ENCODE assay signal across 16 cellular contexts in the genomic region with DNA sequence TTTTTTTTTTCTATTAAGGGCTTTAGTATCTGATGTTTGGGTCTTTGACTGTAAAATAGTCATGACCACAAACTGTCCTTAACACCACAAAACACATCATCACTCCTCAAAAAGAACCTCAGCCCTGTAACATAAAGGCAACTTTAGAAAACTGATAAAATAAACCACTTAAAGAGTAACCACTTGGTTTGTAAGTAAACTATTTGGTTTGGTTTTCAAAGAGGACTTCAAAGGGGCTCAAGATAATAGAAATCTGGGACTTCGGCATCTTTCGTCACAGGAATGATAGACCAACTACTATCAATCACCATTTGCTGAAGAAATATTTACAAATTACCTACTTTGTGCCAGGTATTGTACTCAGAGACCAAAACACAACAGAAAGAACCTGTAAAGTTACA.
DNase-seq lines count a peak whose midpoint lies in the region; ATAC-seq and TF ChIP-seq lines count a peak whose summit lies in the region.
"Had no signal": no experiment of that assay in that cellular context is flagged by ENCODE, and none has a peak within 500 bp of the region (broad histone marks: within the 10 kb centered on the region; RNA-seq: fewer than 3 reads in every experiment).

No MANE protein-coding gene starts in this region.

- H3K4me1 ChIP-seq in Loucy (ENCODE audit: insufficient read depth, low read length, poor library complexity, severe bottlenecking) (peaks cover 38% of the 10 kb centered on the region), SJCRH30 (no peaks in the 10 kb centered on the region)
- H3K4me1 ChIP-seq: A549 had no signal

- H3K4me3 ChIP-seq in Loucy (ENCODE audit: low read length, poor library complexity, severe bottlenecking) = no peak overlapping the region
- H3K4me3 ChIP-seq in SJCRH30 = no peak overlapping the region
- H3K4me3 ChIP-seq: A549, heart left ventricle had no signal

- H3K4me1 Mint-ChIP-seq in activated CD8-positive, alpha-beta memory T cell treated with anti-CD3 and anti-CD28 coated beads, Interleukin-2, amount 10 ng/mL, durations not matched to agents 7 days and 5 days = peaks cover 33% of the 10 kb centered on the region
- peaks cover 88% of the 10 kb centered on the region for H3K4me1 Mint-ChIP-seq in activated naive CD8-positive, alpha-beta T cell treated with anti-CD3 and anti-CD28 coated beads, Interleukin-2, amount 50 U/mL, for 24 hours
- H3K4me1 Mint-ChIP-seq in natural killer cell treated with Interleukin-12 subunit alpha and Interleukin-12 subunit beta and Interleukin-15 and Interleukin-18, amount 100 ng/mL, for 72 hours (ENCODE audit: low read depth in 2 of 2) = peaks cover 34 to 52% of the 10 kb centered on the region in 2 donors

- H3K9me3 Mint-ChIP-seq in activated CD8-positive, alpha-beta memory T cell treated with anti-CD3 and anti-CD28 coated beads, Interleukin-2, amount 10 ng/mL, durations not matched to agents 7 days and 5 days (ENCODE audit: low read depth) = no peaks in the 10 kb centered on the region
- no peaks in the 10 kb centered on the region for H3K9me3 Mint-ChIP-seq in activated naive CD8-positive, alpha-beta T cell treated with anti-CD3 and anti-CD28 coated beads, Interleukin-2, amount 50 U/mL, for 24 hours
- H3K9me3 Mint-ChIP-seq in natural killer cell treated with Interleukin-12 subunit alpha and Interleukin-12 subunit beta and Interleukin-15 and Interleukin-18, amount 100 ng/mL, for 72 hours = no peaks in the 10 kb centered on the region

- H3K36me3 ChIP-seq in Loucy (ENCODE audit: insufficient read depth, low read length) = no peaks in the 10 kb centered on the region
- no peaks in the 10 kb centered on the region for H3K36me3 ChIP-seq in SJCRH30
- H3K36me3 ChIP-seq: heart left ventricle had no signal

- H4K20me1 ChIP-seq in Loucy (ENCODE audit: insufficient read depth, low read length, poor library complexity, severe bottlenecking) = peaks cover 20% of the 10 kb centered on the region

- H3K4me3 Mint-ChIP-seq in activated CD8-positive, alpha-beta memory T cell treated with anti-CD3 and anti-CD28 coated beads, Interleukin-2, amount 10 ng/mL, durations not matched to agents 7 days and 5 days = no peak overlapping the region
- H3K4me3 Mint-ChIP-seq in activated naive CD8-positive, alpha-beta T cell treated with anti-CD3 and anti-CD28 coated beads, Interleukin-2, amount 50 U/mL, for 24 hours = peak overlapping the region; percentile 67
- peak overlapping the region; percentile 60 for H3K4me3 Mint-ChIP-seq in natural killer cell treated with Interleukin-12 subunit alpha and Interleukin-12 subunit beta and Interleukin-15 and Interleukin-18, amount 100 ng/mL, for 72 hours

- H3K36me3 Mint-ChIP-seq in activated CD8-positive, alpha-beta memory T cell treated with anti-CD3 and anti-CD28 coated beads, Interleukin-2, amount 10 ng/mL, durations not matched to agents 7 days and 5 days = peaks cover 4% of the 10 kb centered on the region
- no peaks in the 10 kb centered on the region for H3K36me3 Mint-ChIP-seq in activated naive CD8-positive, alpha-beta T cell treated with anti-CD3 and anti-CD28 coated beads, Interleukin-2, amount 50 U/mL, for 24 hours (ENCODE audit: low read depth)
- H3K36me3 Mint-ChIP-seq in natural killer cell treated with Interleukin-12 subunit alpha and Interleukin-12 subunit beta and Interleukin-15 and Interleukin-18, amount 100 ng/mL, for 72 hours = no peaks in the 10 kb centered on the region

- H3F3A ChIP-seq in Loucy (ENCODE audit: low read depth) = peaks cover 3% of the 10 kb centered on the region; the same call in 1 of the 2 replicates

- no peak for TF ChIP-seq CTCF in Loucy (conservative IDR thresholded peaks at IDR 0.05; ENCODE audit: low read length)

- no peak overlapping the region for H3K9ac ChIP-seq in Loucy (ENCODE audit: low read depth, low read length, poor library complexity, severe bottlenecking)

- peak; percentile 23 for ATAC-seq in activated CD8-positive, alpha-beta memory T cell treated with anti-CD3 and anti-CD28 coated beads, Interleukin-2, amount 10 ng/mL, durations not matched to agents 7 days and 5 days
- no peak for ATAC-seq in activated naive CD8-positive, alpha-beta T cell treated with anti-CD3 and anti-CD28 coated beads, Interleukin-2, amount 50 U/mL, for 24 hours
- peak in 1 of 2 donors; percentile 46 for ATAC-seq in natural killer cell treated with Interleukin-12 subunit alpha and Interleukin-12 subunit beta and Interleukin-15 and Interleukin-18, amount 100 ng/mL, for 72 hours
- no peak for ATAC-seq in GM21825 (IDR thresholded peaks at IDR 0.05; ENCODE audit: unreplicated experiment)
- ATAC-seq: A549, heart left ventricle had no signal

- H2AFZ ChIP-seq in Loucy (ENCODE audit: low read length) = no peak overlapping the region

- no peaks in the 10 kb centered on the region for H3K9me2 ChIP-seq in Loucy (replicated peaks; ENCODE audit: low read depth, low read length)

- H3K79me2 ChIP-seq in Loucy (ENCODE audit: insufficient read depth, low read length) = peaks cover 63% of the 10 kb centered on the region

- no peak for DNase-seq in activated CD8-positive, alpha-beta memory T cell treated with anti-CD3 and anti-CD28 coated beads, Interleukin-2, amount 10 ng/mL, durations not matched to agents 7 days and 5 days
- no peak for DNase-seq in activated CD8-positive, alpha-beta memory T cell treated with anti-CD3 and anti-CD28 coated beads, Interleukin-2, amount 50 U/mL, for 48 hours
- DNase-seq in activated naive CD8-positive, alpha-beta T cell treated with anti-CD3 and anti-CD28 coated beads, Interleukin-2, amount 50 U/mL, for 24 hours = no peak
- DNase-seq in natural killer cell treated with Interleukin-12 subunit alpha and Interleukin-12 subunit beta and Interleukin-15 and Interleukin-18, amount 100 ng/mL, for 72 hours (ENCODE audit: low spot score) = no peak
- DNase-seq in inferior parietal cortex (ENCODE audit: extremely low spot score) (no peak), SJCRH30 (no peak)
- DNase-seq: GDM1, heart left ventricle, kidney, NCI-H2081 treated with DMSO at 0.1 percent for 48 hours, NCI-H526, occipital lobe, T-helper 1 cell had no signal

- peak overlapping the region; percentile 47 for H3K4me2 ChIP-seq in Loucy (ENCODE audit: low read depth, low read length, poor library complexity, severe bottlenecking)
- H3K4me2 ChIP-seq: A549 had no signal

- CTCF ChIA-PET in activated CD8-positive, alpha-beta memory T cell treated with anti-CD3 and anti-CD28 coated beads, Interleukin-2, amount 10 ng/mL, durations not matched to agents 7 days and 5 days (lab: Charles Lee) = interaction anchor here (1.0 kb wide), 1 partner anchor 76 kb away, joined by 3 read pairs; no protein-coding TSS in a partner anchor

- H3K27me3 Mint-ChIP-seq in activated CD8-positive, alpha-beta memory T cell treated with anti-CD3 and anti-CD28 coated beads, Interleukin-2, amount 10 ng/mL, durations not matched to agents 7 days and 5 days = peaks cover 3% of the 10 kb centered on the region
- H3K27me3 Mint-ChIP-seq in activated naive CD8-positive, alpha-beta T cell treated with anti-CD3 and anti-CD28 coated beads, Interleukin-2, amount 50 U/mL, for 24 hours = no peaks in the 10 kb centered on the region
- no peaks in the 10 kb centered on the region for H3K27me3 Mint-ChIP-seq in natural killer cell treated with Interleukin-12 subunit alpha and Interleukin-12 subunit beta and Interleukin-15 and Interleukin-18, amount 100 ng/mL, for 72 hours

- H3K27me3 ChIP-seq in Loucy (ENCODE audit: insufficient read depth, low read length, poor library complexity, severe bottlenecking) = no peaks in the 10 kb centered on the region
- no peaks in the 10 kb centered on the region for H3K27me3 ChIP-seq in SJCRH30
- H3K27me3 ChIP-seq: heart left ventricle had no signal

- H3K9me3 ChIP-seq in Loucy (ENCODE audit: insufficient read depth, low read depth, low read length) = no peaks in the 10 kb centered on the region
- no peaks in the 10 kb centered on the region for H3K9me3 ChIP-seq in SJCRH30 (replicated peaks)
- H3K9me3 ChIP-seq: A549, heart left ventricle had no signal

- no peak overlapping the region for H3K27ac ChIP-seq in SJCRH30
- H3K27ac ChIP-seq: A549, heart left ventricle had no signal

- H3K27ac Mint-ChIP-seq in activated CD8-positive, alpha-beta memory T cell treated with anti-CD3 and anti-CD28 coated beads, Interleukin-2, amount 10 ng/mL, durations not matched to agents 7 days and 5 days = peak overlapping the region; percentile 20
- peak overlapping the region; percentile 88 for H3K27ac Mint-ChIP-seq in activated naive CD8-positive, alpha-beta T cell treated with anti-CD3 and anti-CD28 coated beads, Interleukin-2, amount 50 U/mL, for 24 hours
- H3K27ac Mint-ChIP-seq in natural killer cell treated with Interleukin-12 subunit alpha and Interleukin-12 subunit beta and Interleukin-15 and Interleukin-18, amount 100 ng/mL, for 72 hours = peak overlapping the region; percentile 23 to 80

Comparison
In these comparisons a context has a peak if more than half of its experiments do, and no peak if none do; other contexts are left out.
1. H3K27ac Mint-ChIP-seq: peak in every context shown above with its lines; median percentile 88 in activated naive CD8-positive, alpha-beta T cell treated with anti-CD3 and anti-CD28 coated beads, Interleukin-2, amount 50 U/mL, for 24 hours; 52 in natural killer cell treated with Interleukin-12 subunit alpha and Interleukin-12 subunit beta and Interleukin-15 and Interleukin-18, amount 100 ng/mL, for 72 hours; 20 in activated CD8-positive, alpha-beta memory T cell treated with anti-CD3 and anti-CD28 coated beads, Interleukin-2, amount 10 ng/mL, durations not matched to agents 7 days and 5 days.